ENCODE assay signal across 1 cellular context in genomic region chr20:33676121-33676520, GRCh38.
TF ChIP-seq lines count a peak whose summit lies in the region.

No MANE protein-coding gene starts in this region.

TF ChIP-seq in SK-N-SH, 30 proteins besides CTCF, POLR2A, EP300 and RAD21:
- TF ChIP-seq SMC3 (IDR thresholded peaks at IDR 0.05; ENCODE audit: low read depth, low read length), result no peak
- TF ChIP-seq CHD2 (IDR thresholded peaks at IDR 0.05; ENCODE audit: low read length, partially characterized antibody), result no peak
- no peak for TF ChIP-seq FOSL2 (IDR thresholded peaks at IDR 0.05; ENCODE audit: borderline replicate concordance, low read depth)
- TF ChIP-seq RFX5 (IDR thresholded peaks at IDR 0.05; ENCODE audit: low read length), result no peak
- no peak for TF ChIP-seq RCOR1 (IDR thresholded peaks at IDR 0.05; ENCODE audit: low read length)
- no peak for TF ChIP-seq REST (IDR thresholded peaks at IDR 0.05; ENCODE audit: low read depth, low read length)
- no peak for TF ChIP-seq IRF3 (IDR thresholded peaks at IDR 0.05; ENCODE audit: low read depth, low read length)
- TF ChIP-seq MEF2A (IDR thresholded peaks at IDR 0.05; ENCODE audit: borderline replicate concordance, low read depth), result no peak
- TF ChIP-seq TEAD4 (IDR thresholded peaks at IDR 0.05; ENCODE audit: borderline replicate concordance, insufficient read depth), result no peak
- no peak for TF ChIP-seq JUND (IDR thresholded peaks at IDR 0.05)
- no peak for TF ChIP-seq NFIC (IDR thresholded peaks at IDR 0.05; ENCODE audit: borderline replicate concordance)
